36 cellular contexts compared by ENCODE assay signal in the genomic region with DNA sequence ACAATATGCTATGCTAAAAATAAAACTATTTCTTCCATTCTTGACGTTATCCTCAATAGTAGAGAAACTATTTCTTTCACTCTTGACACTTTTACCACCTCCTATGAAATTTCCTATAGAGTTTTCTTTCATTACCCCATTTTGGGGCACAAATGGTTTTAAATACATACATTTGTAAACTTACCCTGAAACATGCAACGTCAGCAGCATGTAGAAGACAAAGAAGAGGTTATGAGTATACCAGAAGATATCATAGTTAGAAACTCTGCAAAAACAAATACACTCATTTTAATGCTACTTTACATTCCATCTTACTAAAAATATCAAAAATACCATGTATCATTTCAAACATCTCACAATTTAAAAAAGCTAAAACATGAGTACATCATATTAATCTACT.
"Had no signal": no experiment of that assay in that cellular context is flagged by ENCODE, and none has a peak within 500 bp of the region (broad histone marks: within the 10 kb centered on the region; RNA-seq: fewer than 3 reads in every experiment).

No MANE protein-coding gene starts in this region.

- H3K9me3 ChIP-seq: adrenal gland, breast epithelium, esophagus squamous epithelium, heart right ventricle had no signal

- H3K4me1 ChIP-seq: adrenal gland, breast epithelium, esophagus squamous epithelium, gastroesophageal sphincter, heart right ventricle had no signal

- H3K27me3 Mint-ChIP-seq: activated CD4-positive, alpha-beta memory T cell treated with anti-CD3 and anti-CD28 coated beads for 36 hours; activated CD4-positive, alpha-beta T cell treated with anti-CD3 and anti-CD28 coated beads, Interleukin-2, amount 10 ng/mL, durations not matched to agents 24 days and 14 days; activated CD8-positive, alpha-beta memory T cell treated with anti-CD3 and anti-CD28 coated beads, Interleukin-2, amount 10 ng/mL, durations not matched to agents 7 days and 5 days; activated naive CD4-positive, alpha-beta T cell treated with anti-CD3 and anti-CD28 coated beads, Interleukin-2, amount 50 U/mL, for 24 hours; activated naive CD8-positive, alpha-beta T cell treated with anti-CD3 and anti-CD28 coated beads for 36 hours; activated naive CD8-positive, alpha-beta T cell treated with anti-CD3 and anti-CD28 coated beads, Interleukin-2, amount 50 U/mL, for 24 hours; brain; dendritic cell treated with granulocyte-macrophage colony-stimulating factor and Interleukin-4, amounts not matched to agents 40 ng/mL and 50 ng/mL, for 4 days had no signal

- H3K9me3 Mint-ChIP-seq: activated CD4-positive, alpha-beta memory T cell treated with anti-CD3 and anti-CD28 coated beads for 36 hours; activated CD4-positive, alpha-beta T cell treated with anti-CD3 and anti-CD28 coated beads, Interleukin-2, amount 10 ng/mL, durations not matched to agents 24 days and 14 days; activated naive CD4-positive, alpha-beta T cell treated with anti-CD3 and anti-CD28 coated beads for 36 hours; activated naive CD4-positive, alpha-beta T cell treated with anti-CD3 and anti-CD28 coated beads, Interleukin-2, amount 50 U/mL, for 24 hours; activated naive CD8-positive, alpha-beta T cell treated with anti-CD3 and anti-CD28 coated beads for 36 hours; activated naive CD8-positive, alpha-beta T cell treated with anti-CD3 and anti-CD28 coated beads, Interleukin-2, amount 50 U/mL, for 24 hours; activated T-helper 1 cell treated with anti-CD3 and anti-CD28 coated beads, Interleukin-12 subunit alpha, Interleukin-12 subunit beta, Interleukin-2, Interleukin-4 antibody, amounts not matched to agents 30 ng/mL and 10 ng/mL and 1 ng/mL, durations not matched to agents 14 hours and 24 hours and 36 hours; activated T-helper 2 cell treated with anti-CD3 and anti-CD28 coated beads, Interferon-gamma antibody, Interleukin-2, Interleukin-4, amounts not matched to agents 10 μg/mL and 5 μg/mL and 100 μg/mL, durations not matched to agents 14 hours and 24 hours and 36 hours; dendritic cell treated with granulocyte-macrophage colony-stimulating factor and Interleukin-4, amounts not matched to agents 40 ng/mL and 50 ng/mL, for 4 days had no signal

- H3K27ac Mint-ChIP-seq: activated CD4-positive, alpha-beta memory T cell treated with anti-CD3 and anti-CD28 coated beads for 36 hours; activated CD4-positive, alpha-beta T cell treated with anti-CD3 and anti-CD28 coated beads for 36 hours; activated CD4-positive, alpha-beta T cell treated with anti-CD3 and anti-CD28 coated beads, Interleukin-2, amount 10 ng/mL, durations not matched to agents 24 days and 14 days; activated CD8-positive, alpha-beta memory T cell treated with anti-CD3 and anti-CD28 coated beads, Interleukin-2, amount 10 ng/mL, durations not matched to agents 7 days and 5 days; activated CD8-positive, alpha-beta T cell treated with anti-CD3 and anti-CD28 coated beads, Interleukin-2, amount 10 ng/mL, durations not matched to agents 7 days and 5 days; activated naive CD4-positive, alpha-beta T cell treated with anti-CD3 and anti-CD28 coated beads for 36 hours; activated naive CD4-positive, alpha-beta T cell treated with anti-CD3 and anti-CD28 coated beads, Interleukin-2, amount 50 U/mL, for 24 hours; activated naive CD8-positive, alpha-beta T cell treated with anti-CD3 and anti-CD28 coated beads for 36 hours; activated naive CD8-positive, alpha-beta T cell treated with anti-CD3 and anti-CD28 coated beads, Interleukin-2, amount 50 U/mL, for 24 hours; activated T-helper 1 cell treated with anti-CD3 and anti-CD28 coated beads, Interleukin-12 subunit alpha, Interleukin-12 subunit beta, Interleukin-2, Interleukin-4 antibody, amounts not matched to agents 30 ng/mL and 10 ng/mL and 1 ng/mL, durations not matched to agents 14 hours and 24 hours and 36 hours; activated T-helper 2 cell treated with anti-CD3 and anti-CD28 coated beads, Interferon-gamma antibody, Interleukin-2, Interleukin-4, amounts not matched to agents 10 μg/mL and 5 μg/mL and 100 μg/mL, durations not matched to agents 14 hours and 24 hours and 36 hours; brain; dendritic cell treated with granulocyte-macrophage colony-stimulating factor and Interleukin-4, amounts not matched to agents 40 ng/mL and 50 ng/mL, for 4 days; endodermal cell had no signal

- H3K36me3 ChIP-seq: adrenal gland, breast epithelium, cardiac muscle cell, esophagus squamous epithelium, gastroesophageal sphincter, heart right ventricle had no signal

- H3K4me1 Mint-ChIP-seq: activated CD4-positive, alpha-beta T cell treated with anti-CD3 and anti-CD28 coated beads for 36 hours; activated CD4-positive, alpha-beta T cell treated with anti-CD3 and anti-CD28 coated beads, Interleukin-2, amount 10 ng/mL, durations not matched to agents 24 days and 14 days; activated CD8-positive, alpha-beta memory T cell treated with anti-CD3 and anti-CD28 coated beads, Interleukin-2, amount 10 ng/mL, durations not matched to agents 7 days and 5 days; activated naive CD4-positive, alpha-beta T cell treated with anti-CD3 and anti-CD28 coated beads, Interleukin-2, amount 50 U/mL, for 24 hours; activated naive CD8-positive, alpha-beta T cell treated with anti-CD3 and anti-CD28 coated beads for 36 hours; activated naive CD8-positive, alpha-beta T cell treated with anti-CD3 and anti-CD28 coated beads, Interleukin-2, amount 50 U/mL, for 24 hours; brain had no signal

- DNase-seq: activated CD4-positive, alpha-beta memory T cell treated with anti-CD3 and anti-CD28 coated beads for 36 hours; activated CD4-positive, alpha-beta T cell treated with anti-CD3 and anti-CD28 coated beads for 36 hours; activated CD4-positive, alpha-beta T cell treated with anti-CD3 and anti-CD28 coated beads, Interleukin-2, amount 10 ng/mL, durations not matched to agents 24 days and 14 days; activated CD4-positive, CD25-positive, alpha-beta regulatory T cell; activated CD4-positive, CD25-positive, alpha-beta regulatory T cell treated with anti-CD3 and anti-CD28 coated beads, Interleukin-2, amount 50 U/mL, for 72 hours; activated CD8-positive, alpha-beta memory T cell treated with anti-CD3 and anti-CD28 coated beads, Interleukin-2, amount 10 ng/mL, durations not matched to agents 7 days and 5 days; activated CD8-positive, alpha-beta memory T cell treated with anti-CD3 and anti-CD28 coated beads, Interleukin-2, amount 50 U/mL, for 4 hours; activated CD8-positive, alpha-beta T cell treated with anti-CD3 and anti-CD28 coated beads, Interleukin-2, amount 10 ng/mL, durations not matched to agents 7 days and 5 days; activated effector memory CD4-positive, alpha-beta T cell treated with anti-CD3 and anti-CD28 coated beads, Interleukin-2, amount 50 U/mL, for 16 hours; activated naive CD4-positive, alpha-beta T cell treated with anti-CD3 and anti-CD28 coated beads for 36 hours; activated naive CD8-positive, alpha-beta T cell treated with anti-CD3 and anti-CD28 coated beads for 36 hours; activated naive CD8-positive, alpha-beta T cell treated with anti-CD3 and anti-CD28 coated beads, Interleukin-2, amount 50 U/mL, for 24 hours; activated T-cell treated with anti-CD3 and anti-CD28 coated beads, Interleukin-2, amount 50 U/mL, for 1 hour; activated T-cell treated with anti-CD3 and anti-CD28 coated beads, Interleukin-2, amount 50 U/mL, for 48 hours; adrenal gland; amygdala; aorta; central memory CD4-positive, alpha-beta T cell; cerebellar nuclear complex; dorsolateral prefrontal cortex; effector memory CD4-positive, alpha-beta T cell; endodermal cell; erythroblast; esophagus squamous epithelium; foreskin melanocyte; heart right ventricle; T-helper 2 cell had no signal

- H3K4me3 Mint-ChIP-seq: activated CD4-positive, alpha-beta memory T cell treated with anti-CD3 and anti-CD28 coated beads for 36 hours; activated CD4-positive, alpha-beta T cell treated with anti-CD3 and anti-CD28 coated beads for 36 hours; activated CD4-positive, alpha-beta T cell treated with anti-CD3 and anti-CD28 coated beads, Interleukin-2, amount 10 ng/mL, durations not matched to agents 24 days and 14 days; activated CD8-positive, alpha-beta memory T cell treated with anti-CD3 and anti-CD28 coated beads, Interleukin-2, amount 10 ng/mL, durations not matched to agents 7 days and 5 days; activated CD8-positive, alpha-beta T cell treated with anti-CD3 and anti-CD28 coated beads, Interleukin-2, amount 10 ng/mL, durations not matched to agents 7 days and 5 days; activated naive CD4-positive, alpha-beta T cell treated with anti-CD3 and anti-CD28 coated beads for 36 hours; activated naive CD4-positive, alpha-beta T cell treated with anti-CD3 and anti-CD28 coated beads, Interleukin-2, amount 50 U/mL, for 24 hours; activated naive CD8-positive, alpha-beta T cell treated with anti-CD3 and anti-CD28 coated beads for 36 hours; activated naive CD8-positive, alpha-beta T cell treated with anti-CD3 and anti-CD28 coated beads, Interleukin-2, amount 50 U/mL, for 24 hours; activated T-helper 1 cell treated with anti-CD3 and anti-CD28 coated beads, Interleukin-12 subunit alpha, Interleukin-12 subunit beta, Interleukin-2, Interleukin-4 antibody, amounts not matched to agents 30 ng/mL and 10 ng/mL and 1 ng/mL, durations not matched to agents 14 hours and 24 hours and 36 hours; brain; dendritic cell treated with granulocyte-macrophage colony-stimulating factor and Interleukin-4, amounts not matched to agents 40 ng/mL and 50 ng/mL, for 4 days; endodermal cell had no signal

- H3K27me3 ChIP-seq: adrenal gland, breast epithelium, cardiac muscle cell, dorsolateral prefrontal cortex, esophagus squamous epithelium, gastroesophageal sphincter, heart right ventricle had no signal

- ATAC-seq: activated CD4-positive, alpha-beta T cell treated with anti-CD3 and anti-CD28 coated beads for 36 hours; activated CD8-positive, alpha-beta memory T cell treated with anti-CD3 and anti-CD28 coated beads, Interleukin-2, amount 10 ng/mL, durations not matched to agents 7 days and 5 days; activated CD8-positive, alpha-beta T cell treated with anti-CD3 and anti-CD28 coated beads, Interleukin-2, amount 10 ng/mL, durations not matched to agents 7 days and 5 days; activated naive CD8-positive, alpha-beta T cell treated with anti-CD3 and anti-CD28 coated beads, Interleukin-2, amount 50 U/mL, for 24 hours; gastroesophageal sphincter; heart right ventricle had no signal

- H3K36me3 Mint-ChIP-seq: activated CD4-positive, alpha-beta memory T cell treated with anti-CD3 and anti-CD28 coated beads for 36 hours; activated CD8-positive, alpha-beta memory T cell treated with anti-CD3 and anti-CD28 coated beads, Interleukin-2, amount 10 ng/mL, durations not matched to agents 7 days and 5 days; activated naive CD4-positive, alpha-beta T cell treated with anti-CD3 and anti-CD28 coated beads, Interleukin-2, amount 50 U/mL, for 24 hours; activated naive CD8-positive, alpha-beta T cell treated with anti-CD3 and anti-CD28 coated beads for 36 hours had no signal

- H3K4me3 ChIP-seq: adrenal gland, breast epithelium, cardiac muscle cell, coronary artery, dorsolateral prefrontal cortex, esophagus squamous epithelium, gastroesophageal sphincter, heart right ventricle had no signal

- H3K27ac ChIP-seq: adrenal gland, breast epithelium, cardiac muscle cell, coronary artery, dorsolateral prefrontal cortex, esophagus squamous epithelium, gastroesophageal sphincter, heart right ventricle had no signal
